In the genomic region with DNA sequence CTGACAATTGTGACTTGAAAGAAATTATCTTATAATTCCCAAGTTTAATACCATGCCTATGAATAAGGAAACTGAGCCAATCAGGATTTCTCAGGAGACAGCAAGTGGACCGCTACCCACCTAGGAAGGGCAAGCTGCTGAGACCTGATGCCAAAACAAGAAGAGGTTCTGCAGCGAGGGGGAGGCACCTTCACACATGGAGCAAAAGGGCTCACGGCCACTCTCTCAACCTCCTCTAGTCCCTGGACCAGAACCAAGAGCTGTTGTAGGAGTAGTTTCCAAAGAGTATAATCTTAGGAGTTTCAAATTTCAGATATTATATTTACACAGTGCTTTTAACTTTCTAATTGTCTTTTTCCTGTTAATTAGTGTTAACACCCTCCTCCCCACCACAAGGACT, we compare ENCODE assay signal across 25 cellular contexts.
"Had no signal": no experiment of that assay in that cellular context is flagged by ENCODE, and none has a peak within 500 bp of the region (broad histone marks: within the 10 kb centered on the region; RNA-seq: fewer than 3 reads in every experiment).

No MANE protein-coding gene starts in this region.

- H3K9me3 ChIP-seq: Peyer's patch, SJCRH30 had no signal

- H3K27me3 ChIP-seq: Peyer's patch, SJCRH30 had no signal

- H3K36me3 ChIP-seq: Peyer's patch, SJCRH30 had no signal

- DNase-seq: Kasumi-1, MM.1S, NCI-H1092 treated with DMSO at 0.1 percent for 48 hours, NCI-H1417 treated with DMSO at 0.1 percent for 48 hours, NCI-H146, NCI-H1694 treated with DMSO at 0.1 percent for 48 hours, NCI-H1930, NCI-H2081, NCI-H2107, NCI-H2171 treated with DMSO at 0.1 percent for 48 hours, NCI-H345, NCI-H446 treated with DMSO at 0.1 percent for 48 hours, NCI-H524 treated with DMSO at 0.1 percent for 48 hours, NCI-H82, PC-9, Peyer's patch, SHP77 treated with DMSO at 0.1 percent for 48 hours, SJCRH30, T-helper 1 cell, T-helper 17 cell had no signal

- H3K4me1 ChIP-seq: Peyer's patch, SJCRH30 had no signal

- H3K4me3 ChIP-seq: K562, PC-9, Peyer's patch, SJCRH30 had no signal

- ATAC-seq: HepG2, K562, Right ventricle myocardium inferior, SK-N-SH treated with all-trans-retinoic acid at 6 μM for 48 hours, T-helper 17 cell had no signal

- H3K27ac ChIP-seq: KMS-11, PC-9, Peyer's patch, SJCRH30 had no signal
